In genomic region chr22:29143848-29144785, GRCh38 we compare ENCODE assay signal across 14 cellular contexts.
DNase-seq lines count a peak whose midpoint lies in the region; ATAC-seq and TF ChIP-seq lines count a peak whose summit lies in the region.
"Had no signal": no experiment of that assay in that cellular context is flagged by ENCODE, and none has a peak within 500 bp of the region (broad histone marks: within the 10 kb centered on the region; RNA-seq: fewer than 3 reads in every experiment).

No MANE protein-coding gene starts in this region.

- no peak for TF ChIP-seq EP300 in esophagus muscularis mucosa (IDR thresholded peaks at IDR 0.05)

- H3K27me3 ChIP-seq in A673 (replicated peaks; ENCODE audit: insufficient read depth, low read depth, low read length, poor library complexity) (no peaks in the 10 kb centered on the region), DND-41 (ENCODE audit: insufficient read depth, low read length, poor library complexity) (no peaks in the 10 kb centered on the region), esophagus muscularis mucosa (no peaks in the 10 kb centered on the region)

- no peaks in the 10 kb centered on the region for H3K4me1 ChIP-seq in A673 (ENCODE audit: insufficient read depth, low read length, poor library complexity, severe bottlenecking)
- no peaks in the 10 kb centered on the region for H3K4me1 ChIP-seq in DND-41 (ENCODE audit: insufficient read depth, low read length)
- peaks cover 0 to 6% (median 3%) of the 10 kb centered on the region in 4 donors for H3K4me1 ChIP-seq in esophagus muscularis mucosa

- TF ChIP-seq POLR2A in esophagus muscularis mucosa (IDR thresholded peaks at IDR 0.05; ENCODE audit: low read depth): no peak

- intact Hi-C loops in A673 (cut with micrococcal nuclease; ENCODE audit: unreplicated experiment) (no loop called here), esophagus muscularis mucosa (cut with DNase I) (no loop called here)

- H3K9me3 ChIP-seq in A673 (ENCODE audit: low read depth, low read length, poor library complexity, severe bottlenecking) (no peaks in the 10 kb centered on the region), DND-41 (ENCODE audit: insufficient read depth, low read length, severe bottlenecking) (no peaks in the 10 kb centered on the region), esophagus muscularis mucosa (no peaks in the 10 kb centered on the region)

- CTCF ChIA-PET in A673 (lab: Charles Lee): no interaction called here

- no peak overlapping the region for H3K4me2 ChIP-seq in DND-41 (ENCODE audit: insufficient read depth, low read length)

- POLR2A ChIA-PET in A673 (lab: Charles Lee; ENCODE audit: low non-redundant PET): no interaction called here

- H2AFZ ChIP-seq in DND-41 (ENCODE audit: low read depth, low read length): no peak overlapping the region

- H3K9me3 Mint-ChIP-seq in activated T-cell treated with anti-CD3 and anti-CD28 coated beads, Interleukin-2, amount 50 U/mL, for 4 hours: no peaks in the 10 kb centered on the region

- H3K36me3 Mint-ChIP-seq in activated T-cell treated with anti-CD3 and anti-CD28 coated beads, Interleukin-2, amount 50 U/mL, for 4 hours (ENCODE audit: insufficient read depth): no peaks in the 10 kb centered on the region

- H3K27ac ChIP-seq in A673 (ENCODE audit: low read depth, low read length, poor library complexity, severe bottlenecking) (peak overlapping the region; percentile 63), DND-41 (ENCODE audit: low read length) (0 out of 2 replicates have a peak overlapping the region, but pooled peaks have one; percentile 30), esophagus muscularis mucosa (replicated peaks in 1 of 4) (no peak overlapping the region)

- H3K9ac ChIP-seq in DND-41 (ENCODE audit: low read depth, low read length): no peak overlapping the region

- no peaks in the 10 kb centered on the region for H3K36me3 ChIP-seq in A673 (ENCODE audit: insufficient read depth, low read length, poor library complexity, severe bottlenecking)
- H3K36me3 ChIP-seq in DND-41 (ENCODE audit: insufficient read depth, low read length): peaks cover 77% of the 10 kb centered on the region
- H3K36me3 ChIP-seq in esophagus muscularis mucosa: peaks cover 12 to 64% (median 48%) of the 10 kb centered on the region in 4 donors

- TF ChIP-seq CTCF in A673 (conservative IDR thresholded peaks at IDR 0.05; ENCODE audit: low read depth, low read length) (no peak), DND-41 (IDR thresholded peaks at IDR 0.05; ENCODE audit: borderline replicate concordance, extremely low read depth, low read length, poor library complexity, severe bottlenecking) (no peak), esophagus muscularis mucosa (IDR thresholded peaks at IDR 0.05) (no peak)

- H3K4me3 ChIP-seq in A673 (ENCODE audit: low read depth, low read length, poor library complexity, severe bottlenecking): no peak overlapping the region
- no peak overlapping the region for H3K4me3 ChIP-seq in DND-41 (ENCODE audit: low read depth in 1 of 2, low read length in 2 of 2)
- no peak overlapping the region for H3K4me3 ChIP-seq in esophagus muscularis mucosa

- 93% methylated on average over 10 of the region's 16 CpGs for WGBS in esophagus muscularis mucosa

- peaks cover 12% of the 10 kb centered on the region for H3K27me3 Mint-ChIP-seq in activated T-cell treated with anti-CD3 and anti-CD28 coated beads, Interleukin-2, amount 50 U/mL, for 4 hours (ENCODE audit: low read depth)
- H3K27me3 Mint-ChIP-seq: progenitor cell of endocrine pancreas had no signal

- no peak overlapping the region for H3K4me3 Mint-ChIP-seq in activated T-cell treated with anti-CD3 and anti-CD28 coated beads, Interleukin-2, amount 50 U/mL, for 4 hours
- H3K4me3 Mint-ChIP-seq: activated CD8-positive, alpha-beta T cell treated with anti-CD3 and anti-CD28 coated beads, Interleukin-2, amount 10 ng/mL, durations not matched to agents 7 days and 5 days had no signal

- no TSS peak for BruUV-seq in A673 (replicated peaks; lab: Mats Ljungman, UMichigan)

- DNase-seq in A673 (ENCODE audit: low spot score) (no peak), DND-41 (no peak), NCI-H510A (lab: John Stamatoyannopoulos, UW) (peak; percentile 73), esophagus muscularis mucosa (ENCODE audit: extremely low spot score) (peak; percentile 64), NCI-H1105 treated with DMSO at 0.1 percent for 48 hours (lab: John Stamatoyannopoulos, UW) (no peak)
- DNase-seq in activated T-cell treated with anti-CD3 and anti-CD28 coated beads, Interleukin-2, amount 50 U/mL, for 4 hours: no peak
- DNase-seq: activated CD8-positive, alpha-beta T cell treated with anti-CD3 and anti-CD28 coated beads, Interleukin-2, amount 10 ng/mL, durations not matched to agents 7 days and 5 days; activated naive CD4-positive, alpha-beta T cell treated with anti-CD3 and anti-CD28 coated beads, Interleukin-2, amount 50 U/mL, for 16 hours; glutamatergic neuron; stimulated activated CD4-positive, alpha-beta T cell treated with anti-CD3 and anti-CD28 coated beads, Interleukin-1b, Interleukin-23, amount 100 ng/mL, for 48 hours; T-helper 9 cell had no signal

- H3K79me2 ChIP-seq in DND-41 (ENCODE audit: insufficient read depth, low read length): no peaks in the 10 kb centered on the region

- peak; percentile 57 for ATAC-seq in DND-41 (ENCODE audit: insufficient read depth, low read depth)
- no peak for ATAC-seq in HG03342 (IDR thresholded peaks at IDR 0.05; ENCODE audit: unreplicated experiment)
- no peak for ATAC-seq in activated T-cell treated with anti-CD3 and anti-CD28 coated beads, Interleukin-2, amount 50 U/mL, for 4 hours
- ATAC-seq in GM21529 (IDR thresholded peaks at IDR 0.05; ENCODE audit: unreplicated experiment): no peak
- ATAC-seq: activated CD8-positive, alpha-beta T cell treated with anti-CD3 and anti-CD28 coated beads, Interleukin-2, amount 10 ng/mL, durations not matched to agents 7 days and 5 days had no signal

- H4K20me1 ChIP-seq in DND-41 (ENCODE audit: insufficient read depth, low read length): 0 out of 2 replicates have a peak, but pooled peaks cover 3% of the 10 kb centered on the region

- H3K4me1 Mint-ChIP-seq in activated T-cell treated with anti-CD3 and anti-CD28 coated beads, Interleukin-2, amount 50 U/mL, for 4 hours (ENCODE audit: low read depth): no peaks in the 10 kb centered on the region

Comparison
In these comparisons a context has a peak if more than half of its experiments do, and no peak if none do; other contexts are left out.
1. DNase-seq: peak in NCI-H510A (single experiment) and esophagus muscularis mucosa (single experiment); none in A673 (single experiment), DND-41 (single experiment), NCI-H1105 treated with DMSO at 0.1 percent for 48 hours (single experiment) and activated T-cell treated with anti-CD3 and anti-CD28 coated beads, Interleukin-2, amount 50 U/mL, for 4 hours (single experiment).
2. H3K27ac ChIP-seq: peak in A673 (single experiment) and DND-41 (single experiment); none in esophagus muscularis mucosa (0 of 4).